In the genomic region with DNA sequence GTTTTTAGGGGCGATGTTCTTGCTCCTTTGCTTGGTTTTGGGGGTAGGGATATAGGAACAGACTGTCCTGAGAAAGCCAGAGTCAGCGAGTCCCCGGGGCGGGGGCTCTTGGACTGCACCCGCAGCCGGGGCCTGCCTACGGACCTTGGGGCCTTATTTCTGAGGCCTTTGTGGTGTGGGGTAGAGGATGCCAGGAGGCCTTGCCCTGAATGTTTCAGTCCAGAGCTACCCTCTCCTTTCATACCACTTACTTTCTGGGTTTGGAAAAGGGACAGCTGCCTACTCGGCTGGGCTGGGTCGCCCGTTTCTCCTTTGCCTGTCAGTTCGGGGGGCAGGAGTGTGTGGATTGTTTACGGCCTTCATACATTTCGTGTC, we compare ENCODE assay signal across 7 cellular contexts. TPM values are rescaled to one million over a fixed set of nuclear protein-coding genes. Genes with fewer than 3 reads are reported as not detected.
DNase-seq lines count a peak whose midpoint lies in the region; ATAC-seq, FAIRE-seq and TF ChIP-seq lines count a peak whose summit lies in the region.

No MANE protein-coding gene starts in this region.

- DNase-seq in HFFc6 (no peak), NCI-H69 (lab: John Stamatoyannopoulos, UW) (peak; percentile 66), chondrocyte (ENCODE audit: low spot score) (no peak), mesenchymal stem cell (no peak), frontal cortex (ENCODE audit: low spot score in 2 of 2) (no peak)

- peak overlapping the region; percentile 77 to 89 for H3K18ac ChIP-seq in mesenchymal stem cell (ENCODE audit: low read depth in 1 of 2, low read length in 2 of 2)

- H3K9me3 Mint-ChIP-seq in HFFc6, result no peaks in the 10 kb centered on the region
- no peaks in the 10 kb centered on the region for H3K9me3 Mint-ChIP-seq in chondrocyte (ENCODE audit: low read depth)

- no peak for FAIRE-seq in frontal cortex (lab: Jason Lieb, UNC)

- H3K4me1 ChIP-seq in mesenchymal stem cell (ENCODE audit: control insufficient read depth, insufficient read depth, low read depth, low read length) (peaks cover 2% of the 10 kb centered on the region), urinary bladder (ENCODE audit: insufficient read depth) (peaks cover 1% of the 10 kb centered on the region)

- H3K27me3 Mint-ChIP-seq in HFFc6 (ENCODE audit: insufficient read depth) (no peaks in the 10 kb centered on the region), chondrocyte (ENCODE audit: low read depth) (no peaks in the 10 kb centered on the region)

- peak overlapping the region; percentile 68 for H2BK120ac ChIP-seq in mesenchymal stem cell (ENCODE audit: low read depth, low read length)

- H3K4ac ChIP-seq in mesenchymal stem cell (ENCODE audit: low read depth in 1 of 2, low read length in 2 of 2), result peak overlapping the region in 1 of 2 experiments; percentile 82

- H3K36me3 Mint-ChIP-seq in HFFc6 (ENCODE audit: low read depth) (peaks cover 8% of the 10 kb centered on the region; the same call in 1 of the 2 replicates), chondrocyte (ENCODE audit: low read depth) (no peaks in the 10 kb centered on the region)

- peak overlapping the region; percentile 83 to 86 for H3K4me3 ChIP-seq in mesenchymal stem cell (ENCODE audit: insufficient read depth in 1 of 2, low read depth in 1 of 2, low read length in 2 of 2)
- peak overlapping the region; percentile 72 for H3K4me3 ChIP-seq in urinary bladder (ENCODE audit: low read depth, low read length)

- H2BK15ac ChIP-seq in mesenchymal stem cell (ENCODE audit: low read depth, poor library complexity, severe bottlenecking), result peak overlapping the region; percentile 63

- peak overlapping the region; percentile 78 for H2BK5ac ChIP-seq in mesenchymal stem cell (ENCODE audit: low read depth, low read length, poor library complexity, severe bottlenecking)

- H3K23ac ChIP-seq in mesenchymal stem cell (ENCODE audit: low read length in 2 of 2), result no peak overlapping the region

- 0% methylated on average over 8 of the region's 13 CpGs for WGBS in mesenchymal stem cell
- WGBS in urinary bladder, result 1% methylated on average over 13 of the region's 13 CpGs

- peaks cover 4% of the 10 kb centered on the region for H3K79me1 ChIP-seq in mesenchymal stem cell (replicated peaks; ENCODE audit: low read length, poor library complexity, severe bottlenecking)

- no peaks in the 10 kb centered on the region for H3K27me3 ChIP-seq in mesenchymal stem cell (ENCODE audit: control insufficient read depth in 1 of 2, insufficient read depth in 1 of 2, low read length in 2 of 2)

- H2AFZ ChIP-seq in mesenchymal stem cell (ENCODE audit: low read depth, low read length), result peak overlapping the region; percentile 72

- H4K8ac ChIP-seq in mesenchymal stem cell (ENCODE audit: low read length), result peak overlapping the region; percentile 87

- no peak overlapping the region for H2BK12ac ChIP-seq in mesenchymal stem cell (ENCODE audit: low read length in 2 of 2)

- H3K9me3 ChIP-seq in mesenchymal stem cell (ENCODE audit: control insufficient read depth, low read length), result no peaks in the 10 kb centered on the region

- H3K27ac ChIP-seq in mesenchymal stem cell (ENCODE audit: low read length, poor library complexity, severe bottlenecking) (peak overlapping the region; percentile 87), urinary bladder (ENCODE audit: low read depth) (peak overlapping the region; percentile 91)

- peak overlapping the region; percentile 87 for H3K4me3 Mint-ChIP-seq in HFFc6
- H3K4me3 Mint-ChIP-seq in chondrocyte (ENCODE audit: unreplicated experiment), result peak overlapping the region; percentile 93

- peak overlapping the region; percentile 73 for H3K4me2 ChIP-seq in mesenchymal stem cell (ENCODE audit: low read length, poor library complexity, severe bottlenecking)

- peak overlapping the region in 1 of 2 experiments; percentile 93 for H3K14ac ChIP-seq in mesenchymal stem cell (ENCODE audit: low read length in 2 of 2)

- peak; percentile 4 for ATAC-seq in GM18861 (IDR thresholded peaks at IDR 0.05; ENCODE audit: unreplicated experiment)

- peak overlapping the region; percentile 11 for H4K91ac ChIP-seq in mesenchymal stem cell (ENCODE audit: low read length)

- H3K4me1 Mint-ChIP-seq in HFFc6 (ENCODE audit: low read depth) (peaks cover 59% of the 10 kb centered on the region), chondrocyte (ENCODE audit: low read depth) (peaks cover 42% of the 10 kb centered on the region)

- TF ChIP-seq CTCF in HFFc6 (IDR thresholded peaks at IDR 0.05) (no peak), chondrocyte (IDR thresholded peaks at IDR 0.05) (no peak)

- H3K27ac Mint-ChIP-seq in HFFc6 (peak overlapping the region; percentile 98), chondrocyte (ENCODE audit: unreplicated experiment) (peak overlapping the region; percentile 98)

- peaks cover 0 to 2% of the 10 kb centered on the region in 2 experiments for H3K36me3 ChIP-seq in mesenchymal stem cell (ENCODE audit: control insufficient read depth in 1 of 2, insufficient read depth in 2 of 2, low read depth in 1 of 2, low read length in 2 of 2)
- H3K36me3 ChIP-seq in urinary bladder (ENCODE audit: insufficient read depth), result no peaks in the 10 kb centered on the region

- H3K9ac ChIP-seq in mesenchymal stem cell (ENCODE audit: low read length), result peak overlapping the region; percentile 98

- H2AK5ac ChIP-seq in mesenchymal stem cell (ENCODE audit: low read length, severe bottlenecking), result peak overlapping the region; percentile 44

RNA-seq across cellular contexts. Expression of gene ZNF410, which starts 0.4 kb away (rescaled TPM):
- total RNA-seq in HFFc6 (2021; fragmentation: NEBNext Ultra II Directional; extraction: Animal tissue kit (Norgen Biotek cat#: 25700)), result 10 to 100 TPM; 31.5 to 42.5 (median 35.0) TPM
- total RNA-seq in chondrocyte (34.8 to 40.1 TPM (median 39.7 TPM) in 3 replicates), urinary bladder (75.4 TPM), frontal cortex (71.3 TPM)
- 19.6 TPM for polyA plus RNA-seq in mesenchymal stem cell (2013, experiment 1 of 2)
- polyA plus RNA-seq in mesenchymal stem cell (2013, experiment 2 of 2), result 20.9 TPM
- polyA plus RNA-seq in urinary bladder, result 32.9 TPM

RNA-seq across cellular contexts. Expression of gene PTGR2, which starts 35.5 kb away (rescaled TPM):
- 1 to 10 TPM; 4.2 to 7.5 (median 6.4) TPM for total RNA-seq in HFFc6 (2021; fragmentation: NEBNext Ultra II Directional; extraction: Animal tissue kit (Norgen Biotek cat#: 25700))
- total RNA-seq in chondrocyte (2.1 to 4.0 TPM (median 2.8 TPM) in 3 replicates), urinary bladder (13.3 TPM), frontal cortex (4.9 TPM)
- polyA plus RNA-seq in mesenchymal stem cell (2013, experiment 1 of 2), result 4.0 TPM
- polyA plus RNA-seq in mesenchymal stem cell (2013, experiment 2 of 2), result 3.8 TPM
- 5.5 TPM for polyA plus RNA-seq in urinary bladder
